In the genomic region with DNA sequence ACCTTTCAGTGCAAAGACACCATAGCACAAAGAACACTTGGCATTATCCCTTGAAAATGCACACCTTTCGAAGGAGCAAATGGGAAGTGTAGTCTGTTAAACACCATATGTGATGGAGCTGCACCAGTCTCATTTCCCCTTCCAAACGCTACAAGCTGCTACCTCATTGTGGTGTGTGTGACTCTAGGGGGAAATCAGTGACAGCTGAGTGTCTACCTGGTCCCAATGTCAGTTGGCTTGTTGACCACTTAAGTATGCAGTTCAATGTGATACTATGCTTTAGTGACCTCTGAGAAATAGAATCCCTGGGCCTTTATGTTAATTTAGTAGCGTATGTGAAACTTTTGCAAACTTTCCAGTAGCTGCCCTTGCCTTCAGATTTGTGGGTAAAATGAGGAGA, we compare ENCODE assay signal across 24 cellular contexts.
"Had no signal": no experiment of that assay in that cellular context is flagged by ENCODE, and none has a peak within 500 bp of the region (broad histone marks: within the 10 kb centered on the region; RNA-seq: fewer than 3 reads in every experiment).

No MANE protein-coding gene starts in this region.

- ATAC-seq: activated CD4-positive, CD25-positive, alpha-beta regulatory T cell treated with anti-CD3 and anti-CD28 coated beads, Interleukin-2, amount 50 U/mL, for 24 hours; activated CD8-positive, alpha-beta T cell treated with anti-CD3 and anti-CD28 coated beads for 36 hours; activated T-cell treated with anti-CD3 and anti-CD28 coated beads, Interleukin-2, amount 50 U/mL, for 72 hours; SK-N-SH treated with all-trans-retinoic acid at 6 μM for 48 hours had no signal

- H3K27me3 Mint-ChIP-seq: activated CD8-positive, alpha-beta T cell treated with anti-CD3 and anti-CD28 coated beads for 36 hours had no signal

- H3K4me3 Mint-ChIP-seq: activated CD8-positive, alpha-beta T cell treated with anti-CD3 and anti-CD28 coated beads for 36 hours; activated T-cell treated with anti-CD3 and anti-CD28 coated beads, Interleukin-2, amount 50 U/mL, for 72 hours had no signal

- H3K27me3 ChIP-seq: brain microvascular endothelial cell, cardiac muscle cell, Peyer's patch, SJSA1 had no signal

- H3K4me3 ChIP-seq: cardiac muscle cell, Peyer's patch, SJSA1 had no signal

- H3K4me1 ChIP-seq: Peyer's patch, SJSA1 had no signal

- DNase-seq: activated CD4-positive, alpha-beta T cell treated with anti-CD3 and anti-CD28 coated beads for 4 hours; activated CD8-positive, alpha-beta memory T cell treated with anti-CD3 and anti-CD28 coated beads, Interleukin-2, amount 50 U/mL, for 4 hours; activated CD8-positive, alpha-beta T cell treated with anti-CD3 and anti-CD28 coated beads for 36 hours; activated gamma-delta T cell treated with Interleukin-2 at 50 U/mL for 16 hours; activated naive CD4-positive, alpha-beta T cell treated with anti-CD3 and anti-CD28 coated beads, Interleukin-2, amount 50 U/mL, for 16 hours; activated T-cell treated with anti-CD3 and anti-CD28 coated beads, Interleukin-2, amount 50 U/mL, for 72 hours; amygdala; brain microvascular endothelial cell; KG1; NCI-H1105; NCI-H1436; NCI-H187 treated with DMSO at 0.1 percent for 48 hours; NCI-H2081 treated with DMSO at 0.1 percent for 48 hours; NCI-H226; NCI-H526; Peyer's patch; Right ventricle myocardium superior; SW 1271 had no signal

- H3K27ac Mint-ChIP-seq: activated CD8-positive, alpha-beta T cell treated with anti-CD3 and anti-CD28 coated beads for 36 hours; activated T-cell treated with anti-CD3 and anti-CD28 coated beads, Interleukin-2, amount 50 U/mL, for 72 hours; activated T-helper 2 cell treated with anti-CD3 and anti-CD28 coated beads, Interferon-gamma antibody, Interleukin-2, Interleukin-4, amounts not matched to agents 10 μg/mL and 5 μg/mL and 100 μg/mL, durations not matched to agents 14 hours and 24 hours and 36 hours had no signal

- H3K9me3 ChIP-seq: Peyer's patch, SJSA1 had no signal

- H3K27ac ChIP-seq: brain microvascular endothelial cell, cardiac muscle cell, Peyer's patch, RWPE1, SJSA1 had no signal

- H3K9me3 Mint-ChIP-seq: activated CD8-positive, alpha-beta T cell treated with anti-CD3 and anti-CD28 coated beads for 36 hours; activated T-cell treated with anti-CD3 and anti-CD28 coated beads, Interleukin-2, amount 50 U/mL, for 72 hours; activated T-helper 2 cell treated with anti-CD3 and anti-CD28 coated beads, Interferon-gamma antibody, Interleukin-2, Interleukin-4, amounts not matched to agents 10 μg/mL and 5 μg/mL and 100 μg/mL, durations not matched to agents 14 hours and 24 hours and 36 hours had no signal

- H3K36me3 ChIP-seq: brain microvascular endothelial cell, cardiac muscle cell, Peyer's patch, SJSA1 had no signal
